In genomic region chr11:124745835-124746620, GRCh38 we compare ENCODE assay signal across 1 cellular context.
TF ChIP-seq lines count a peak whose summit lies in the region.

No MANE protein-coding gene starts in this region.

TF ChIP-seq in IMR-90, 13 proteins besides CTCF, POLR2A, EP300 and RAD21:
- TF ChIP-seq CEBPB (IDR thresholded peaks at IDR 0.05; ENCODE audit: low read depth, low read length) = no peak
- TF ChIP-seq FOS (IDR thresholded peaks at IDR 0.05; ENCODE audit: low read depth, low read length) = no peak
- no peak for TF ChIP-seq MAZ (IDR thresholded peaks at IDR 0.05; ENCODE audit: borderline replicate concordance, low read depth, low read length)
TF ChIP-seq in IMR-90: peak in this region for 0.
